ENCODE assay signal across 1 cellular context in the genomic region with DNA sequence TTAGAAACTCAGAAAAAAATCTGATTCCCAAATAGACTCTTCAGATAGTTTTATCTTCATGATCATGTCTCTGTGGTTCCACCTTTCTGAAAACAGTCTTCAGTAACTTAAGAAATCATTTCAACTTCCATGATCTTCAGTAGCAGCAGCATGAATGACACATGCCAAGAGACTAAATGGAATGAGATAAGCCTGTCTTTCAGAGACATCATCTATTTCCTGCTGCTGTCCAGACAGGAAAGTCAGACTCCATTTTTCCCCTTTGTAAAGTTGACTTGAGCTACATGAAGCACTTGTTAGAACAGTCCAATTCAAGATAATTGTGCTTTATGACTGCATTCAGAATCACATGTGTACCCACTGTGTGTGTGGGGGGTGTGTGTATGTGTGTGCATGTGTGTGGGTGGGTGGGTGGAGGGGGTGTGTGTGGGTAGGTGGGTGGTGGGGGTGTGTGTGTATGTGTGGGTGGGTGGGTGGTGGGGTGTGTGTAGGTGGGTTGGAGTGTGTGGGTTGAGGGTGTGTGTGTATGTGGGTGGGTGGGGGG.
TF ChIP-seq lines count a peak whose summit lies in the region.

No MANE protein-coding gene starts in this region.

TF ChIP-seq in SK-N-SH, 30 proteins besides CTCF, POLR2A, EP300 and RAD21:
- TF ChIP-seq NRF1 (IDR thresholded peaks at IDR 0.05; ENCODE audit: low read depth, low read length) (no peak), CHD2 (IDR thresholded peaks at IDR 0.05; ENCODE audit: low read length, partially characterized antibody) (no peak), GABPA (IDR thresholded peaks at IDR 0.05; ENCODE audit: low read depth) (no peak), NFIC (IDR thresholded peaks at IDR 0.05; ENCODE audit: borderline replicate concordance) (no peak)
- TF ChIP-seq, protein P1, sequence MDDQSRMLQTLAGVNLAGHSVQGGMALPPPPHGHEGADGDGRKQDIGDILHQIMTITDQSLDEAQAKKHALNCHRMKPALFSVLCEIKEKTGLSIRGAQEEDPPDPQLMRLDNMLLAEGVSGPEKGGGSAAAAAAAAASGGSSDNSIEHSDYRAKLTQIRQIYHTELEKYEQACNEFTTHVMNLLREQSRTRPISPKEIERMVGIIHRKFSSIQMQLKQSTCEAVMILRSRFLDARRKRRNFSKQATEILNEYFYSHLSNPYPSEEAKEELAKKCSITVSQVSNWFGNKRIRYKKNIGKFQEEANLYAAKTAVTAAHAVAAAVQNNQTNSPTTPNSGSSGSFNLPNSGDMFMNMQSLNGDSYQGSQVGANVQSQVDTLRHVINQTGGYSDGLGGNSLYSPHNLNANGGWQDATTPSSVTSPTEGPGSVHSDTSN (IDR thresholded peaks at IDR 0.05), result 0 out of 2 replicates have a peak, but pooled peaks have one; percentile 16
